1 cellular context compared by ENCODE assay signal in the genomic region with DNA sequence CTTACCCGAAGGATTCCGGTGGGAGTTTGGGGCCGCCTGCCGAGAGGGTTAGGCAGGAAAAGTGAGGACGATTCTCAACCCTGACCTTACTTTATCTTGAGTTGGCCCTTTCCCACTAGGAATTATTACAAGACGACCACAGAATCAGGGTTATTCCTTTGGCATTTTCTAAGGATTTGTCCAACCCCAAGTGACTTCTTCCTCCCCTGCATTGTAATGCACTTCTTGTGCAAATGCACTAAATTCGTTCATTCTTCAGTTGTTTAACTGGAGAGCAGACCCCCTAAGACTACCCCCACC.
TF ChIP-seq lines count a peak whose summit lies in the region.

No MANE protein-coding gene starts in this region.

TF ChIP-seq in K562, 482 proteins besides CTCF, POLR2A, EP300 and RAD21 (continued from another document and continues in another):
- TF ChIP-seq HEY1 (CRISPR knock-in tag; IDR thresholded peaks at IDR 0.05; ENCODE audit: borderline replicate concordance) (no peak), POLR2AphosphoS5 (IDR thresholded peaks at IDR 0.05; ENCODE audit: control insufficient read depth, insufficient read depth, low read depth, low read length) (no peak), KAT8 (IDR thresholded peaks at IDR 0.05; ENCODE audit: low read depth) (no peak), HDAC2 (IDR thresholded peaks at IDR 0.05) (no peak), DIDO1 (tag; IDR thresholded peaks at IDR 0.05; ENCODE audit: low read depth) (no peak), ZKSCAN3 (CRISPR knock-in tag; IDR thresholded peaks at IDR 0.05) (0 out of 2 replicates have a peak, but pooled peaks have one; percentile 25), HDAC8 (tag; IDR thresholded peaks at IDR 0.05) (no peak), NCOA6 (IDR thresholded peaks at IDR 0.05) (no peak), CHCHD3 (CRISPR knock-in tag; IDR thresholded peaks at IDR 0.05) (no peak), NR3C1 (CRISPR knock-in tag; IDR thresholded peaks at IDR 0.05) (no peak), ZNF444 (CRISPR knock-in tag; IDR thresholded peaks at IDR 0.05) (no peak), KAT7 (CRISPR knock-in tag; IDR thresholded peaks at IDR 0.05; ENCODE audit: borderline replicate concordance) (no peak), ZC3H8 (IDR thresholded peaks at IDR 0.05) (no peak), ZSCAN32 (CRISPR knock-in tag; IDR thresholded peaks at IDR 0.05) (no peak), E2F3 (CRISPR knock-in tag; IDR thresholded peaks at IDR 0.05) (peak; percentile 79; the same call in 1 of the 2 replicates), TRIM28 (IDR thresholded peaks at IDR 0.05) (no peak), ZNF584 (CRISPR knock-in tag; IDR thresholded peaks at IDR 0.05; ENCODE audit: low read depth) (no peak), ZKSCAN8 (CRISPR knock-in tag; IDR thresholded peaks at IDR 0.05) (no peak), ADNP (tag; IDR thresholded peaks at IDR 0.05) (no peak), BMI1 (IDR thresholded peaks at IDR 0.05; ENCODE audit: low read length) (no peak), NFRKB (IDR thresholded peaks at IDR 0.05; ENCODE audit: low read depth) (no peak), MEIS2 (IDR thresholded peaks at IDR 0.05; ENCODE audit: partially characterized antibody) (no peak), BHLHE40 (IDR thresholded peaks at IDR 0.05; ENCODE audit: low read length) (no peak), SREBF1 (IDR thresholded peaks at IDR 0.05; ENCODE audit: borderline replicate concordance, low read depth, low read length) (no peak), GABPA (tag; conservative IDR thresholded peaks at IDR 0.05; ENCODE audit: low read depth) (no peak), FOXA3 (CRISPR knock-in tag; conservative IDR thresholded peaks at IDR 0.05 in 1 of 2, IDR thresholded peaks at IDR 0.05 in 1 of 2) (peak; percentile 15 to 74; a peak in 1 of 4 replicates), IFI16 (CRISPR knock-in tag; IDR thresholded peaks at IDR 0.05) (no peak), THRAP3 (IDR thresholded peaks at IDR 0.05; ENCODE audit: borderline replicate concordance) (no peak), ZC3H4 (CRISPR knock-in tag; IDR thresholded peaks at IDR 0.05; ENCODE audit: borderline replicate concordance) (no peak), ZNF311 (CRISPR knock-in tag; IDR thresholded peaks at IDR 0.05) (no peak), NR2C2 (CRISPR knock-in tag; IDR thresholded peaks at IDR 0.05) (no peak), NR2C2 (tag; IDR thresholded peaks at IDR 0.05) (peak; percentile 67)
- TF ChIP-seq, protein P1, sequence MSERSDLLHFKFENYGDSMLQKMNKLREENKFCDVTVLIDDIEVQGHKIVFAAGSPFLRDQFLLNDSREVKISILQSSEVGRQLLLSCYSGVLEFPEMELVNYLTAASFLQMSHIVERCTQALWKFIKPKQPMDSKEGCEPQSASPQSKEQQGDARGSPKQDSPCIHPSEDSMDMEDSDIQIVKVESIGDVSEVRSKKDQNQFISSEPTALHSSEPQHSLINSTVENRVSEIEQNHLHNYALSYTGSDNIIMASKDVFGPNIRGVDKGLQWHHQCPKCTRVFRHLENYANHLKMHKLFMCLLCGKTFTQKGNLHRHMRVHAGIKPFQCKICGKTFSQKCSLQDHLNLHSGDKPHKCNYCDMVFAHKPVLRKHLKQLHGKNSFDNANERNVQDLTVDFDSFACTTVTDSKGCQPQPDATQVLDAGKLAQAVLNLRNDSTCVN (CRISPR knock-in tag; IDR thresholded peaks at IDR 0.05), result no peak
- TF ChIP-seq, protein P2, sequence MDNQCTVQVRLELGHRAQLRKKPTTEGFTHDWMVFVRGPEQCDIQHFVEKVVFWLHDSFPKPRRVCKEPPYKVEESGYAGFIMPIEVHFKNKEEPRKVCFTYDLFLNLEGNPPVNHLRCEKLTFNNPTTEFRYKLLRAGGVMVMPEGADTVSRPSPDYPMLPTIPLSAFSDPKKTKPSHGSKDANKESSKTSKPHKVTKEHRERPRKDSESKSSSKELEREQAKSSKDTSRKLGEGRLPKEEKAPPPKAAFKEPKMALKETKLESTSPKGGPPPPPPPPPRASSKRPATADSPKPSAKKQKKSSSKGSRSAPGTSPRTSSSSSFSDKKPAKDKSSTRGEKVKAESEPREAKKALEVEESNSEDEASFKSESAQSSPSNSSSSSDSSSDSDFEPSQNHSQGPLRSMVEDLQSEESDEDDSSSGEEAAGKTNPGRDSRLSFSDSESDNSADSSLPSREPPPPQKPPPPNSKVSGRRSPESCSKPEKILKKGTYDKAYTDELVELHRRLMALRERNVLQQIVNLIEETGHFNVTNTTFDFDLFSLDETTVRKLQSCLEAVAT (IDR thresholded peaks at IDR 0.05), result no peak
- TF ChIP-seq, protein P3, sequence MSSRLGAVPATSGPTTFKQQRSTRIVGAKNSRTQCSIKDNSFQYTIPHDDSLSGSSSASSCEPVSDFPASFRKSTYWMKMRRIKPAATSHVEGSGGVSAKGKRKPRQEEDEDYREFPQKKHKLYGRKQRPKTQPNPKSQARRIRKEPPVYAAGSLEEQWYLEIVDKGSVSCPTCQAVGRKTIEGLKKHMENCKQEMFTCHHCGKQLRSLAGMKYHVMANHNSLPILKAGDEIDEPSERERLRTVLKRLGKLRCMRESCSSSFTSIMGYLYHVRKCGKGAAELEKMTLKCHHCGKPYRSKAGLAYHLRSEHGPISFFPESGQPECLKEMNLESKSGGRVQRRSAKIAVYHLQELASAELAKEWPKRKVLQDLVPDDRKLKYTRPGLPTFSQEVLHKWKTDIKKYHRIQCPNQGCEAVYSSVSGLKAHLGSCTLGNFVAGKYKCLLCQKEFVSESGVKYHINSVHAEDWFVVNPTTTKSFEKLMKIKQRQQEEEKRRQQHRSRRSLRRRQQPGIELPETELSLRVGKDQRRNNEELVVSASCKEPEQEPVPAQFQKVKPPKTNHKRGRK (tag; IDR thresholded peaks at IDR 0.05), result no peak
- TF ChIP-seq, protein P4, sequence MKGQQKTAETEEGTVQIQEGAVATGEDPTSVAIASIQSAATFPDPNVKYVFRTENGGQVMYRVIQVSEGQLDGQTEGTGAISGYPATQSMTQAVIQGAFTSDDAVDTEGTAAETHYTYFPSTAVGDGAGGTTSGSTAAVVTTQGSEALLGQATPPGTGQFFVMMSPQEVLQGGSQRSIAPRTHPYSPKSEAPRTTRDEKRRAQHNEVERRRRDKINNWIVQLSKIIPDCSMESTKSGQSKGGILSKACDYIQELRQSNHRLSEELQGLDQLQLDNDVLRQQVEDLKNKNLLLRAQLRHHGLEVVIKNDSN (CRISPR knock-in tag; IDR thresholded peaks at IDR 0.05), result peak; percentile 54; the same call in 1 of the 2 replicates
- TF ChIP-seq, protein P5, sequence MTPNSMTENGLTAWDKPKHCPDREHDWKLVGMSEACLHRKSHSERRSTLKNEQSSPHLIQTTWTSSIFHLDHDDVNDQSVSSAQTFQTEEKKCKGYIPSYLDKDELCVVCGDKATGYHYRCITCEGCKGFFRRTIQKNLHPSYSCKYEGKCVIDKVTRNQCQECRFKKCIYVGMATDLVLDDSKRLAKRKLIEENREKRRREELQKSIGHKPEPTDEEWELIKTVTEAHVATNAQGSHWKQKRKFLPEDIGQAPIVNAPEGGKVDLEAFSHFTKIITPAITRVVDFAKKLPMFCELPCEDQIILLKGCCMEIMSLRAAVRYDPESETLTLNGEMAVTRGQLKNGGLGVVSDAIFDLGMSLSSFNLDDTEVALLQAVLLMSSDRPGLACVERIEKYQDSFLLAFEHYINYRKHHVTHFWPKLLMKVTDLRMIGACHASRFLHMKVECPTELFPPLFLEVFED (CRISPR knock-in tag; conservative IDR thresholded peaks at IDR 0.05), result no peak
- TF ChIP-seq, protein P6, sequence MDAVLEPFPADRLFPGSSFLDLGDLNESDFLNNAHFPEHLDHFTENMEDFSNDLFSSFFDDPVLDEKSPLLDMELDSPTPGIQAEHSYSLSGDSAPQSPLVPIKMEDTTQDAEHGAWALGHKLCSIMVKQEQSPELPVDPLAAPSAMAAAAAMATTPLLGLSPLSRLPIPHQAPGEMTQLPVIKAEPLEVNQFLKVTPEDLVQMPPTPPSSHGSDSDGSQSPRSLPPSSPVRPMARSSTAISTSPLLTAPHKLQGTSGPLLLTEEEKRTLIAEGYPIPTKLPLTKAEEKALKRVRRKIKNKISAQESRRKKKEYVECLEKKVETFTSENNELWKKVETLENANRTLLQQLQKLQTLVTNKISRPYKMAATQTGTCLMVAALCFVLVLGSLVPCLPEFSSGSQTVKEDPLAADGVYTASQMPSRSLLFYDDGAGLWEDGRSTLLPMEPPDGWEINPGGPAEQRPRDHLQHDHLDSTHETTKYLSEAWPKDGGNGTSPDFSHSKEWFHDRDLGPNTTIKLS (IDR thresholded peaks at IDR 0.05; ENCODE audit: borderline replicate concordance, low read depth), result no peak
- TF ChIP-seq, protein P7, sequence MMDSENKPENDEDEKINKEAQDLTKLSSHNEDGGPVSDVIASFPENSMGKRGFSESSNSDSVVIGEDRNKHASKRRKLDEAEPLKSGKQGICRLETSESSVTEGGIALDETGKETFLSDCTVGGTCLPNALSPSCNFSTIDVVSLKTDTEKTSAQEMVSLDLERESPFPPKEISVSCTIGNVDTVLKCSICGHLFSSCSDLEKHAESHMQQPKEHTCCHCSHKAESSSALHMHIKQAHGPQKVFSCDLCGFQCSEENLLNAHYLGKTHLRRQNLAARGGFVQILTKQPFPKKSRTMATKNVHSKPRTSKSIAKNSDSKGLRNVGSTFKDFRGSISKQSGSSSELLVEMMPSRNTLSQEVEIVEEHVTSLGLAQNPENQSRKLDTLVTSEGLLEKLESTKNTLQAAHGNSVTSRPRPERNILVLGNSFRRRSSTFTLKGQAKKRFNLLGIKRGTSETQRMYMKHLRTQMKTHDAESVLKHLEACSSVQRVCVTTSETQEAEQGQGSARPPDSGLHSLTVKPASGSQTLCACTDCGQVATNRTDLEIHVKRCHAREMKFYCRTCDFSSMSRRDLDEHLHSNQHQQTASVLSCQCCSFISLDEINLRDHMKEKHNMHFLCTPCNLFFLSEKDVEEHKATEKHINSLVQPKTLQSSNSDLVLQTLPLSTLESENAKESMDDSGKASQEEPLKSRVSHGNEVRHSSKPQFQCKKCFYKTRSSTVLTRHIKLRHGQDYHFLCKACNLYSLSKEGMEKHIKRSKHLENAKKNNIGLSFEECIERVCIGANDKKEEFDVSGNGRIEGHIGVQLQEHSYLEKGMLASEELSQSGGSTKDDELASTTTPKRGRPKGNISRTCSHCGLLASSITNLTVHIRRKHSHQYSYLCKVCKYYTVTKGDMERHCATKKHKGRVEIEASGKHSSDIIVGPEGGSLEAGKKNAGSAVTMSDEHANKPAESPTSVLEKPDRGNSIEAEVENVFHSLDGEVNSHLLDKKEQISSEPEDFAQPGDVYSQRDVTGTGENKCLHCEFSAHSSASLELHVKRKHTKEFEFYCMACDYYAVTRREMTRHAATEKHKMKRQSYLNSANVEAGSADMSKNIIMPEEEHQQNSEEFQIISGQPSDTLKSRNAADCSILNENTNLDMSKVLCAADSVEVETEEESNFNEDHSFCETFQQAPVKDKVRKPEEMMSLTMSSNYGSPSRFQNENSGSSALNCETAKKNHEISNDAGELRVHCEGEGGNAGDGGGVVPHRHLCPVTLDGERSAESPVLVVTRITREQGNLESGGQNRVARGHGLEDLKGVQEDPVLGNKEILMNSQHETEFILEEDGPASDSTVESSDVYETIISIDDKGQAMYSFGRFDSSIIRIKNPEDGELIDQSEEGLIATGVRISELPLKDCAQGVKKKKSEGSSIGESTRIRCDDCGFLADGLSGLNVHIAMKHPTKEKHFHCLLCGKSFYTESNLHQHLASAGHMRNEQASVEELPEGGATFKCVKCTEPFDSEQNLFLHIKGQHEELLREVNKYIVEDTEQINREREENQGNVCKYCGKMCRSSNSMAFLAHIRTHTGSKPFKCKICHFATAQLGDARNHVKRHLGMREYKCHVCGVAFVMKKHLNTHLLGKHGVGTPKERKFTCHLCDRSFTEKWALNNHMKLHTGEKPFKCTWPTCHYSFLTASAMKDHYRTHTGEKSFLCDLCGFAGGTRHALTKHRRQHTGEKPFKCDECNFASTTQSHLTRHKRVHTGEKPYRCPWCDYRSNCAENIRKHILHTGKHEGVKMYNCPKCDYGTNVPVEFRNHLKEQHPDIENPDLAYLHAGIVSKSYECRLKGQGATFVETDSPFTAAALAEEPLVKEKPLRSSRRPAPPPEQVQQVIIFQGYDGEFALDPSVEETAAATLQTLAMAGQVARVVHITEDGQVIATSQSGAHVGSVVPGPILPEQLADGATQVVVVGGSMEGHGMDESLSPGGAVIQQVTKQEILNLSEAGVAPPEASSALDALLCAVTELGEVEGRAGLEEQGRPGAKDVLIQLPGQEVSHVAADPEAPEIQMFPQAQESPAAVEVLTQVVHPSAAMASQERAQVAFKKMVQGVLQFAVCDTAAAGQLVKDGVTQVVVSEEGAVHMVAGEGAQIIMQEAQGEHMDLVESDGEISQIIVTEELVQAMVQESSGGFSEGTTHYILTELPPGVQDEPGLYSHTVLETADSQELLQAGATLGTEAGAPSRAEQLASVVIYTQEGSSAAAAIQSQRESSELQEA (IDR thresholded peaks at IDR 0.05; ENCODE audit: low read depth), result no peak
- TF ChIP-seq, protein P8, sequence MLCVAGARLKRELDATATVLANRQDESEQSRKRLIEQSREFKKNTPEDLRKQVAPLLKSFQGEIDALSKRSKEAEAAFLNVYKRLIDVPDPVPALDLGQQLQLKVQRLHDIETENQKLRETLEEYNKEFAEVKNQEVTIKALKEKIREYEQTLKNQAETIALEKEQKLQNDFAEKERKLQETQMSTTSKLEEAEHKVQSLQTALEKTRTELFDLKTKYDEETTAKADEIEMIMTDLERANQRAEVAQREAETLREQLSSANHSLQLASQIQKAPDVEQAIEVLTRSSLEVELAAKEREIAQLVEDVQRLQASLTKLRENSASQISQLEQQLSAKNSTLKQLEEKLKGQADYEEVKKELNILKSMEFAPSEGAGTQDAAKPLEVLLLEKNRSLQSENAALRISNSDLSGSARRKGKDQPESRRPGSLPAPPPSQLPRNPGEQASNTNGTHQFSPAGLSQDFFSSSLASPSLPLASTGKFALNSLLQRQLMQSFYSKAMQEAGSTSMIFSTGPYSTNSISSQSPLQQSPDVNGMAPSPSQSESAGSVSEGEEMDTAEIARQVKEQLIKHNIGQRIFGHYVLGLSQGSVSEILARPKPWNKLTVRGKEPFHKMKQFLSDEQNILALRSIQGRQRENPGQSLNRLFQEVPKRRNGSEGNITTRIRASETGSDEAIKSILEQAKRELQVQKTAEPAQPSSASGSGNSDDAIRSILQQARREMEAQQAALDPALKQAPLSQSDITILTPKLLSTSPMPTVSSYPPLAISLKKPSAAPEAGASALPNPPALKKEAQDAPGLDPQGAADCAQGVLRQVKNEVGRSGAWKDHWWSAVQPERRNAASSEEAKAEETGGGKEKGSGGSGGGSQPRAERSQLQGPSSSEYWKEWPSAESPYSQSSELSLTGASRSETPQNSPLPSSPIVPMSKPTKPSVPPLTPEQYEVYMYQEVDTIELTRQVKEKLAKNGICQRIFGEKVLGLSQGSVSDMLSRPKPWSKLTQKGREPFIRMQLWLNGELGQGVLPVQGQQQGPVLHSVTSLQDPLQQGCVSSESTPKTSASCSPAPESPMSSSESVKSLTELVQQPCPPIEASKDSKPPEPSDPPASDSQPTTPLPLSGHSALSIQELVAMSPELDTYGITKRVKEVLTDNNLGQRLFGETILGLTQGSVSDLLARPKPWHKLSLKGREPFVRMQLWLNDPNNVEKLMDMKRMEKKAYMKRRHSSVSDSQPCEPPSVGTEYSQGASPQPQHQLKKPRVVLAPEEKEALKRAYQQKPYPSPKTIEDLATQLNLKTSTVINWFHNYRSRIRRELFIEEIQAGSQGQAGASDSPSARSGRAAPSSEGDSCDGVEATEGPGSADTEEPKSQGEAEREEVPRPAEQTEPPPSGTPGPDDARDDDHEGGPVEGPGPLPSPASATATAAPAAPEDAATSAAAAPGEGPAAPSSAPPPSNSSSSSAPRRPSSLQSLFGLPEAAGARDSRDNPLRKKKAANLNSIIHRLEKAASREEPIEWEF (CRISPR knock-in tag; IDR thresholded peaks at IDR 0.05), result no peak
